9 cellular contexts compared by ENCODE assay signal in the genomic region with DNA sequence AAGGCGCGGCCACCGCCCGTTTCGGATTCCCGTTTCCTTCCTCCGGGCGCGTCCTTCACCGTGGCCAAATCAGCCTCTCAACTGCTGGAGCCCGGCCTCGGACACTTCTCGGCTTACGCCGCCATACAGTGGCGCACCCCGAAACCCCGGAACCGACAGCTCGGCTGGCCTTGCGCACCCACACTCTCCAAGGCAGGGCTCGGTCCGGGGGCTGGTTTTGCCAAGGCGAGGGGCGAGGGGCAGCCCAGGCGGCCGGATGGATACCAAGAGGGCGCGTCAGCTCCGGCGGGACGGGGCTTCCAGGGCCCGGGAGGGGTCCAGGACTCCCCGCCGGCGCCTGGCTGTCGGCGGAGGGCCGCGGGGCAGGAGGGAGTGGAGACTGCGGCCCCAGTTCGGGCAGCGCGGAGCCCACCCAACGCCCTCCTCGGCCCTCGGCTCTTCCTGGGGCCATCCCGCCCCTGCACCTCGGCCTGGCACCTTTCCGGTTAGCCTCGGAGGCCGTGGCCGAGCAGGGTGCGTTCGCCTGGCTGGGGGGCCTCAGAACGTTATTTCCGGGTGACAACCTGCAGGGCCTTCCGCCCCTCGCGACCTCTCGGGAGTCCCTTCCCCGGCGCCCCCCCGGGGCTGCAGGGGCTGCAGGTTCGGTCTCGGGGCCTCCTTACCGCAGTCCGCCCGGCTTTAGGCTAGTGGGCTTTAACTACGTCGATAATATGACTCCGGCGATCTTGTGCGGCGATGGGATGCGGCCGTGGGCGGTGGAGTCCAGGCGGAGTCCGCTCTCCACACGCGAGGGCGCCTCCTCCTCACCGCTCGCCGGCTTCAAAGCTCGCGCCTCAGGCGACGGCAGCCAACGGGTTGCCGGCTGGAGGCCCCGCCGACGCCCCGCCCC. TPM values are rescaled to one million over a fixed set of nuclear protein-coding genes. Genes with fewer than 3 reads are reported as not detected.
DNase-seq lines count a peak whose midpoint lies in the region; ATAC-seq, FAIRE-seq and TF ChIP-seq lines count a peak whose summit lies in the region.
"Had no signal": no experiment of that assay in that cellular context is flagged by ENCODE, and none has a peak within 500 bp of the region (broad histone marks: within the 10 kb centered on the region; RNA-seq: fewer than 3 reads in every experiment).

No MANE protein-coding gene starts in this region.

- H3K36me3 ChIP-seq in MG63 (peaks cover 29% of the 10 kb centered on the region), skeletal muscle tissue (ENCODE audit: control insufficient read depth in 3 of 3, insufficient read depth in 3 of 3, low read length in 3 of 3) (peaks cover 0 to 4% (median 2%) of the 10 kb centered on the region in 3 donors)

- H3K27ac ChIP-seq in right cardiac atrium (ENCODE audit: low read length) = no peak overlapping the region
- no peak overlapping the region for H3K27ac ChIP-seq in skeletal muscle tissue (ENCODE audit: low read depth, low read length)

- peak overlapping the region; percentile 85 for H3K27ac Mint-ChIP-seq in activated naive CD4-positive, alpha-beta T cell treated with anti-CD3 and anti-CD28 coated beads, Interleukin-2, amount 10 ng/mL, durations not matched to agents 7 days and 5 days

- peak overlapping the region; percentile 57 to 81 (median 70) for H3K9ac ChIP-seq in skeletal muscle tissue (ENCODE audit: low read depth in 1 of 3, low read length in 3 of 3)

- WGBS in right cardiac atrium = under 1% methylated on average over 96 of the region's 96 CpGs

- H3K27me3 ChIP-seq in MG63 = no peaks in the 10 kb centered on the region
- no peaks in the 10 kb centered on the region for H3K27me3 ChIP-seq in right cardiac atrium (ENCODE audit: control insufficient read depth, insufficient read depth)
- H3K27me3 ChIP-seq in skeletal muscle tissue (ENCODE audit: control insufficient read depth in 3 of 3, insufficient read depth in 3 of 3, low read length in 3 of 3) = no peaks in the 10 kb centered on the region

- H3K4me1 Mint-ChIP-seq in activated naive CD4-positive, alpha-beta T cell treated with anti-CD3 and anti-CD28 coated beads, Interleukin-2, amount 10 ng/mL, durations not matched to agents 7 days and 5 days = peaks cover 38% of the 10 kb centered on the region

- DNase-seq in GM12891 (ENCODE audit: insufficient read length, low spot score) (no peak), MG63 (peak; percentile 92), right cardiac atrium (peak; percentile 33 to 69 (median 64)), KBM-7 (no peak)
- DNase-seq in activated naive CD4-positive, alpha-beta T cell treated with anti-CD3 and anti-CD28 coated beads, Interleukin-2, amount 10 ng/mL, durations not matched to agents 7 days and 5 days = peak; percentile 43
- DNase-seq in central memory CD4-positive, alpha-beta T cell = no peak

- H3K9me3 Mint-ChIP-seq in activated naive CD4-positive, alpha-beta T cell treated with anti-CD3 and anti-CD28 coated beads, Interleukin-2, amount 10 ng/mL, durations not matched to agents 7 days and 5 days = no peaks in the 10 kb centered on the region

- peak; percentile 40 for FAIRE-seq in GM12891 (lab: Jason Lieb, UNC)
- FAIRE-seq: colon had no signal

- CTCF ChIA-PET in activated naive CD4-positive, alpha-beta T cell treated with anti-CD3 and anti-CD28 coated beads, Interleukin-2, amount 10 ng/mL, durations not matched to agents 7 days and 5 days (lab: Charles Lee) = interaction anchor here (0.9 to 1.6 kb wide), 4 partner anchors 9 to 222 kb away, joined by 5 to 9 read pairs (median 6); no protein-coding TSS in a partner anchor

- H3K4me1 ChIP-seq in right cardiac atrium (ENCODE audit: control insufficient read depth, insufficient read depth, low read length) (peaks cover 3% of the 10 kb centered on the region), skeletal muscle tissue (ENCODE audit: control insufficient read depth in 3 of 3, insufficient read depth in 3 of 3, low read length in 3 of 3) (peaks cover 10 to 21% (median 18%) of the 10 kb centered on the region in 3 donors)

- no peak; the same call in 1 of the 2 replicates for TF ChIP-seq POLR2A in GM12891 (IDR thresholded peaks at IDR 0.05; ENCODE audit: low read depth, low read length)

- peak overlapping the region; percentile 93 for H3K4me3 ChIP-seq in MG63
- H3K4me3 ChIP-seq in right cardiac atrium (ENCODE audit: low read length) = peak overlapping the region; percentile 71
- H3K4me3 ChIP-seq in skeletal muscle tissue (ENCODE audit: low read length in 3 of 3) = peak overlapping the region; percentile 79 to 83 (median 79)

- in situ Hi-C loops in KBM-7 (cut with MboI; ENCODE audit: low pct_unique_long_range_greater_than_20kb, low sequenced_read_pairs) = no loop called here

- H3K9me3 ChIP-seq in MG63 (no peaks in the 10 kb centered on the region), right cardiac atrium (ENCODE audit: control insufficient read depth, low read length) (no peaks in the 10 kb centered on the region), skeletal muscle tissue (ENCODE audit: control insufficient read depth in 3 of 3, low read length in 3 of 3) (no peaks in the 10 kb centered on the region)

- peak; percentile 6 for ATAC-seq in GM21825 (IDR thresholded peaks at IDR 0.05; ENCODE audit: unreplicated experiment)
- peak; percentile 2 to 5 for ATAC-seq in right cardiac atrium

- H3K36me3 Mint-ChIP-seq in activated naive CD4-positive, alpha-beta T cell treated with anti-CD3 and anti-CD28 coated beads, Interleukin-2, amount 10 ng/mL, durations not matched to agents 7 days and 5 days = peaks cover 33% of the 10 kb centered on the region

- H3K27me3 Mint-ChIP-seq in activated naive CD4-positive, alpha-beta T cell treated with anti-CD3 and anti-CD28 coated beads, Interleukin-2, amount 10 ng/mL, durations not matched to agents 7 days and 5 days = no peaks in the 10 kb centered on the region

- H3K4me3 Mint-ChIP-seq in activated naive CD4-positive, alpha-beta T cell treated with anti-CD3 and anti-CD28 coated beads, Interleukin-2, amount 10 ng/mL, durations not matched to agents 7 days and 5 days = peak overlapping the region; percentile 85

- intact Hi-C loops in right cardiac atrium (cut with DNase I) = no loop called here

TF ChIP-seq in GM12891, 5 proteins besides CTCF, POLR2A, EP300 and RAD21:
- no peak for TF ChIP-seq POU2F2 (IDR thresholded peaks at IDR 0.05; ENCODE audit: low read depth, low read length)
- TF ChIP-seq TAF1 (IDR thresholded peaks at IDR 0.05; ENCODE audit: low read depth, low read length) = no peak
- TF ChIP-seq PAX5 (IDR thresholded peaks at IDR 0.05; ENCODE audit: insufficient read depth, low read length, severe bottlenecking) = no peak
- no peak for TF ChIP-seq SPI1 (IDR thresholded peaks at IDR 0.05; ENCODE audit: low read depth, low read length)
- no peak for TF ChIP-seq POLR2AphosphoS5 (IDR thresholded peaks at IDR 0.05; ENCODE audit: low read depth, low read length)
TF ChIP-seq in GM12891: peak in this region for 0.

RNA-seq across cellular contexts. Expression of gene CEP43, which starts 0.7 kb away (rescaled TPM):
- 14.7 TPM for polyA plus RNA-seq in GM12891 (2012; ENCODE audit: low read depth, missing spikeins)
- 18.3 and 33.0 TPM in 2 replicates for total RNA-seq in MG63 (2014; rRNA removed; shearing (Covaris generic); ENCODE audit: low replicate concordance)
- total RNA-seq in right cardiac atrium (10 to 100 TPM in 2 of 4 donors, 1 to 10 TPM in 2; 9.0 to 10.7 (median 9.7) TPM), skeletal muscle tissue (16.7 TPM)
- polyA plus RNA-seq in right cardiac atrium = 6.5 TPM

RNA-seq across cellular contexts. Expression of gene RNASET2, which starts 42.1 kb away (rescaled TPM):
- polyA plus RNA-seq in GM12891 (2012; ENCODE audit: low read depth, missing spikeins) = 229 TPM
- total RNA-seq in MG63 (2014; rRNA removed; shearing (Covaris generic); ENCODE audit: low replicate concordance) = 31.6 and 32.1 TPM in 2 replicates
- total RNA-seq in right cardiac atrium (10 to 100 TPM; 19.4 to 27.2 (median 22.9) TPM), skeletal muscle tissue (20.9 TPM)
- polyA plus RNA-seq in right cardiac atrium = 21.6 TPM

Comparison
In these comparisons a context has a peak if more than half of its experiments do, and no peak if none do; other contexts are left out.
1. DNase-seq: peak in MG63 (single experiment), activated naive CD4-positive, alpha-beta T cell treated with anti-CD3 and anti-CD28 coated beads, Interleukin-2, amount 10 ng/mL, durations not matched to agents 7 days and 5 days (single experiment) and right cardiac atrium (3 of 3); none in GM12891 (single experiment), central memory CD4-positive, alpha-beta T cell (single experiment) and KBM-7 (single experiment).
2. Peak in every context shown above with its lines, with median percentiles within 50 percentile points of each other: H3K4me3 ChIP-seq.